ENCODE assay signal across 8 cellular contexts in the genomic region with DNA sequence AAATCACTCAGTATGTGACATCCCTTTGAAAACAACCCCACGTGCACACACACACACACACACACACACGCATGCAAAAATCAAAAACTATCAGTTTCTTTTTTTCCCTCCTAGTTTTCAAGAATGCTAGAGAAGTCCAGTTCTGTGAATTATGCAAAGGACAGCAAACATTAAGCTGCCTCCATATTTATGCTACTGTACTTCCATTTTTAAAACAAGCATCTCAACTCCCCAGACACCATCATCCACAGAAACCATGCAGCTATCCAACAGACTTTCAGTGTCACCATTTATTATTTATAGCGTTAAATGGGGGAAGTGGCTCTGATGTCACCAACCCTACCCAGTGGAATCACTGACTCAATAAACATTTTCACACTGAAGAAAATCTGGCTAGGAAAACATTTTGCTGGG. TPM values are rescaled to one million over a fixed set of nuclear protein-coding genes. Genes with fewer than 3 reads are reported as not detected.
DNase-seq lines count a peak whose midpoint lies in the region; ATAC-seq, FAIRE-seq and TF ChIP-seq lines count a peak whose summit lies in the region.

No MANE protein-coding gene starts in this region.

- peaks cover 0 to 3% of the 10 kb centered on the region in 2 donors for H3K9me3 Mint-ChIP-seq in activated naive CD4-positive, alpha-beta T cell treated with anti-CD3 and anti-CD28 coated beads, Interleukin-2, amount 50 U/mL, for 72 hours

- H3K9ac ChIP-seq in KMS-11 (no peak overlapping the region), keratinocyte (ENCODE audit: control insufficient read depth, extremely low read depth, insufficient read depth, low read length) (peak overlapping the region; percentile 94)

- peaks cover 9% of the 10 kb centered on the region for H3K4me1 ChIP-seq in BE2C
- peaks cover 21% of the 10 kb centered on the region for H3K4me1 ChIP-seq in KMS-11 (ENCODE audit: low read depth, poor library complexity, severe bottlenecking)
- peaks cover 54% of the 10 kb centered on the region for H3K4me1 ChIP-seq in keratinocyte (ENCODE audit: control insufficient read depth, extremely low read depth, insufficient read depth, low read length)
- peaks cover 46% of the 10 kb centered on the region for H3K4me1 ChIP-seq in suprapubic skin

- peak overlapping the region; percentile 94 for H3K4me2 ChIP-seq in KMS-11
- peak overlapping the region; percentile 95 for H3K4me2 ChIP-seq in keratinocyte (ENCODE audit: control insufficient read depth, extremely low read depth, insufficient read depth, low read depth, low read length)

- TF ChIP-seq POLR2A in suprapubic skin (IDR thresholded peaks at IDR 0.05): no peak

- peaks cover 22 to 39% of the 10 kb centered on the region in 2 donors for H3K36me3 Mint-ChIP-seq in activated naive CD4-positive, alpha-beta T cell treated with anti-CD3 and anti-CD28 coated beads, Interleukin-2, amount 50 U/mL, for 72 hours

- no peak for FAIRE-seq in keratinocyte (lab: Jason Lieb, UNC)

- H2AFZ ChIP-seq in KMS-11 (ENCODE audit: low read depth): no peak overlapping the region
- no peak overlapping the region for H2AFZ ChIP-seq in keratinocyte (ENCODE audit: control insufficient read depth, low read length)

- H3K27ac ChIP-seq in KMS-11 (no peak overlapping the region), keratinocyte (ENCODE audit: control insufficient read depth, insufficient read depth, low read length) (peak overlapping the region; percentile 96), suprapubic skin (peak overlapping the region; percentile 96)

- peak overlapping the region; percentile 73 for H3K4me3 ChIP-seq in BE2C (ENCODE audit: low read depth, low read length)
- H3K4me3 ChIP-seq in KMS-11 (IDR thresholded peaks at IDR 0.05; ENCODE audit: insufficient read depth, low read depth, low read length): no peak overlapping the region
- H3K4me3 ChIP-seq in keratinocyte (ENCODE audit: control insufficient read depth in 2 of 3, extremely low read depth in 1 of 3, insufficient read depth in 2 of 3, low read depth in 1 of 3, low read length in 3 of 3): peak overlapping the region; percentile 87 to 96 (median 88)
- H3K4me3 ChIP-seq in suprapubic skin: peak overlapping the region; percentile 91

- DNase-seq in BE2C (no peak), keratinocyte (ENCODE audit: low read depth, low spot score) (no peak), suprapubic skin (ENCODE audit: low spot score in 2 of 2) (no peak), Ammon's horn (ENCODE audit: low spot score) (no peak), NCI-H2196 treated with DMSO at 0.1 percent for 48 hours (lab: John Stamatoyannopoulos, UW; ENCODE audit: unreplicated experiment) (no peak), NCI-H345 (lab: John Stamatoyannopoulos, UW) (no peak)
- peak in 1 of 2 donors; percentile 10 for DNase-seq in activated naive CD4-positive, alpha-beta T cell treated with anti-CD3 and anti-CD28 coated beads, Interleukin-2, amount 50 U/mL, for 72 hours (ENCODE audit: low spot score in 2 of 2)

- H3K9me3 ChIP-seq in BE2C: no peaks in the 10 kb centered on the region
- no peaks in the 10 kb centered on the region for H3K9me3 ChIP-seq in keratinocyte (ENCODE audit: control insufficient read depth, low read depth, low read length)
- H3K9me3 ChIP-seq in suprapubic skin: no peaks in the 10 kb centered on the region

- peaks cover 50% of the 10 kb centered on the region for H3K79me2 ChIP-seq in KMS-11 (ENCODE audit: insufficient read depth, low read depth)
- peaks cover 67% of the 10 kb centered on the region for H3K79me2 ChIP-seq in keratinocyte (ENCODE audit: control insufficient read depth, insufficient read depth, low read length)

- dilution Hi-C loops in keratinocyte (cut with MboI; ENCODE audit: extremely low pct_ligation_motif_present, low sequenced_read_pairs): no loop called here

- H3K27ac Mint-ChIP-seq in activated naive CD4-positive, alpha-beta T cell treated with anti-CD3 and anti-CD28 coated beads, Interleukin-2, amount 50 U/mL, for 72 hours: peak overlapping the region; percentile 94 to 99

- TF ChIP-seq EP300 in suprapubic skin (IDR thresholded peaks at IDR 0.05): no peak

- H3K36me3 ChIP-seq in BE2C (no peaks in the 10 kb centered on the region), KMS-11 (ENCODE audit: insufficient read depth) (no peaks in the 10 kb centered on the region), keratinocyte (ENCODE audit: control insufficient read depth in 2 of 2, extremely low read depth in 1 of 2, insufficient read depth in 2 of 2, low read length in 2 of 2) (no peaks in the 10 kb centered on the region), suprapubic skin (no peaks in the 10 kb centered on the region)

- H4K20me1 ChIP-seq in KMS-11 (ENCODE audit: insufficient read depth) (no peaks in the 10 kb centered on the region), keratinocyte (ENCODE audit: control insufficient read depth, extremely low read depth, insufficient read depth, low read length) (peaks cover 3% of the 10 kb centered on the region)

- TF ChIP-seq CTCF in BE2C (IDR thresholded peaks at IDR 0.05; ENCODE audit: low read depth, low read length) (no peak), KMS-11 (conservative IDR thresholded peaks at IDR 0.05; ENCODE audit: low read depth, low read length) (no peak), keratinocyte (optimal IDR thresholded peaks at IDR 0.05 in 1 of 3, IDR thresholded peaks at IDR 0.05 in 1 of 3, conservative IDR thresholded peaks at IDR 0.05 in 1 of 3; ENCODE audit: extremely low read depth in 1 of 3, insufficient read depth in 2 of 3, low read length in 3 of 3) (no peak), suprapubic skin (IDR thresholded peaks at IDR 0.05) (no peak)

- H3K27me3 ChIP-seq in BE2C: no peaks in the 10 kb centered on the region
- no peaks in the 10 kb centered on the region for H3K27me3 ChIP-seq in KMS-11 (ENCODE audit: insufficient read depth, low read depth)
- H3K27me3 ChIP-seq in keratinocyte (ENCODE audit: control insufficient read depth, extremely low read depth, insufficient read depth, low read length): no peaks in the 10 kb centered on the region
- H3K27me3 ChIP-seq in suprapubic skin: no peaks in the 10 kb centered on the region

- WGBS in suprapubic skin: 22% methylated on average over 3 of the region's 3 CpGs

- no peak for ATAC-seq in activated naive CD4-positive, alpha-beta T cell treated with anti-CD3 and anti-CD28 coated beads, Interleukin-2, amount 50 U/mL, for 72 hours

- no peaks in the 10 kb centered on the region for H3K9me1 ChIP-seq in keratinocyte (ENCODE audit: control insufficient read depth, extremely low read depth, insufficient read depth, low read length)

RNA-seq across cellular contexts. Expression of a gene that starts 1.6 kb away (rescaled TPM):
- polyA plus RNA-seq in BE2C (2012; ENCODE audit: insufficient read depth, insufficient read length, low read depth): 44.8 TPM
- 10 to 100 TPM; 40.7 to 41.7 TPM for total RNA-seq in activated naive CD4-positive, alpha-beta T cell treated with anti-CD3 and anti-CD28 coated beads, Interleukin-2, amount 50 U/mL, for 72 hours
- 36.5 to 48.4 TPM (median 44.0 TPM) in 3 replicates for polyA plus RNA-seq in keratinocyte
- 26.6 TPM for polyA plus RNA-seq in keratinocyte (2011; ENCODE audit: low read depth)
- polyA plus RNA-seq in keratinocyte (2011; cell fraction: cytosol; rRNA removed): 34.3 and 54.3 TPM in 2 replicates
- polyA plus RNA-seq in keratinocyte (2011; cell fraction: nucleus; rRNA removed): 40.9 and 43.3 TPM in 2 replicates
- 28.3 and 28.4 TPM in 2 replicates for polyA plus RNA-seq in keratinocyte (2012; ENCODE audit: low replicate concordance)
- 57.7 to 102 TPM (median 100 TPM) in 3 replicates for polyA minus RNA-seq in keratinocyte
- polyA minus RNA-seq in keratinocyte (2011; cell fraction: cytosol; rRNA and poly(A)+ RNA removed): 58.7 TPM
- polyA minus RNA-seq in keratinocyte (2011; cell fraction: nucleus; rRNA and poly(A)+ RNA removed): 35.9 and 69.2 TPM in 2 replicates
- 10 to 100 TPM; 41.1 to 49.7 (median 43.0) TPM for total RNA-seq in suprapubic skin
